ENCODE assay signal across 22 cellular contexts in the genomic region with DNA sequence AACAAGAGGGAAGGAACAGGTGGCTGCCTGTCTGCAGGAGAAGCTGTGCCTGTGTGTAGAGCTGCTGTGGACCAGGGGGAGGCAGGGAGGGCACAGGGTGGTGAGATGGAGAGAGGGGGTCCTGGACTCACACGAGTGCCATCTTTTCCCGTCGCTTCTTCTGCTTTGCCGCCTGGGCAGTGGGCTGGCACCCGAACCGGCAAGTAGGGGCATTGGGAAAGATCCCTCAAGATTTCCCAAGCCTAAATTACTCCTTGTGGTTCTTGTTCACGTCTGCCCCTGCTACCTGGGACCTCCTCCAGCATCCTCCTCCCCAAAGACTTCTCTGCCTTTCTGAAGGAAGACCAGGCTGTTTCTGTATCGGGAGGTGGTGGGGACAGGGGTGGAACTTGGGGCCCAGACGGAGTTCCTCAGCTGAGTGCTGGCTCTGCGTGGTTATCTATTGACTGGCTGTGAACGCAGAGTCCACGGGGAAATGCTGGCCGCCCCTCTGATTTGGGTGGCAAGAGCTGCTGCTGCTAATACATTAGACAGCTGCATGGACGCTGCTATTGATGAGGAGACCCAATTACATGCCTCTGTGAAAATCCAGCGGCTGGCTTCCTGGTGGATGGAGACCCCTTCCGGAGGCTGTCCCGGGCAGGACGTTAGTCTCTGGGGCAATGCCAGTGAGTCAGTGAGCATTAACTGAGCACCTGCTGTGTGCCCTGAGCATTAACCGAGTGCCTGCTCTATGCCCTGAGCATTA.
"Had no signal": no experiment of that assay in that cellular context is flagged by ENCODE, and none has a peak within 500 bp of the region (broad histone marks: within the 10 kb centered on the region; RNA-seq: fewer than 3 reads in every experiment).

No MANE protein-coding gene starts in this region.

- H3K4me2 ChIP-seq: SK-N-SH had no signal

- H3K36me3 ChIP-seq: gastrocnemius medialis, heart left ventricle had no signal

- H3K4me3 ChIP-seq: body of pancreas, gastrocnemius medialis, heart left ventricle, testis had no signal

- FAIRE-seq: colon, TTC549 had no signal

- H3K9me3 ChIP-seq: body of pancreas, gastrocnemius medialis, heart left ventricle, neutrophil, SK-N-SH, testis had no signal

- H3K27ac Mint-ChIP-seq: activated CD4-positive, alpha-beta memory T cell treated with anti-CD3 and anti-CD28 coated beads, Interleukin-2, amount 10 ng/mL, durations not matched to agents 7 days and 5 days; activated CD8-positive, alpha-beta memory T cell treated with anti-CD3 and anti-CD28 coated beads, Interleukin-2, amount 10 ng/mL, durations not matched to agents 7 days and 5 days; activated naive CD8-positive, alpha-beta T cell treated with anti-CD3 and anti-CD28 coated beads for 36 hours; stimulated activated naive CD8-positive, alpha-beta T cell treated with anti-CD3 and anti-CD28 coated beads, Interleukin-15, amount 100 ng/mL, for 72 hours; T-helper 2 cell treated with Interferon-gamma antibody and Interleukin-4, amounts not matched to agents 5 μg/mL and 100 μg/mL, for 36 hours; type B pancreatic cell had no signal

- H3K36me3 Mint-ChIP-seq: activated CD8-positive, alpha-beta memory T cell treated with anti-CD3 and anti-CD28 coated beads, Interleukin-2, amount 10 ng/mL, durations not matched to agents 7 days and 5 days; activated naive CD8-positive, alpha-beta T cell treated with anti-CD3 and anti-CD28 coated beads for 36 hours; type B pancreatic cell had no signal

- ATAC-seq: activated CD8-positive, alpha-beta memory T cell treated with anti-CD3 and anti-CD28 coated beads, Interleukin-2, amount 10 ng/mL, durations not matched to agents 7 days and 5 days; naive thymus-derived CD4-positive, alpha-beta T cell; stimulated activated naive CD8-positive, alpha-beta T cell treated with anti-CD3 and anti-CD28 coated beads, Interleukin-15, amount 100 ng/mL, for 72 hours had no signal

- DNase-seq: activated CD4-positive, alpha-beta memory T cell treated with anti-CD3 and anti-CD28 coated beads, Interleukin-2, amount 10 ng/mL, durations not matched to agents 7 days and 5 days; activated CD4-positive, alpha-beta T cell treated with anti-CD3 and anti-CD28 coated beads for 4 hours; activated CD8-positive, alpha-beta memory T cell treated with anti-CD3 and anti-CD28 coated beads, Interleukin-2, amount 10 ng/mL, durations not matched to agents 7 days and 5 days; activated naive CD4-positive, alpha-beta T cell; activated naive CD8-positive, alpha-beta T cell treated with anti-CD3 and anti-CD28 coated beads for 36 hours; amniotic stem cell; caudate nucleus; kidney glomerular epithelial cell; naive thymus-derived CD4-positive, alpha-beta T cell; SK-N-SH; stimulated activated CD4-positive, alpha-beta T cell treated with anti-CD3 and anti-CD28 coated beads, Interleukin-12 subunit alpha, Interleukin-12 subunit beta, amount 100 ng/mL, for 4 hours; stimulated activated CD4-positive, alpha-beta T cell treated with anti-CD3 and anti-CD28 coated beads, Interleukin-1b, Interleukin-23, amount 100 ng/mL, for 48 hours; stimulated activated naive CD8-positive, alpha-beta T cell treated with anti-CD3 and anti-CD28 coated beads, Interleukin-15, amount 100 ng/mL, for 72 hours; testis had no signal

- H3K9me3 Mint-ChIP-seq: activated CD4-positive, alpha-beta memory T cell treated with anti-CD3 and anti-CD28 coated beads, Interleukin-2, amount 10 ng/mL, durations not matched to agents 7 days and 5 days; activated naive CD8-positive, alpha-beta T cell treated with anti-CD3 and anti-CD28 coated beads for 36 hours; stimulated activated naive CD8-positive, alpha-beta T cell treated with anti-CD3 and anti-CD28 coated beads, Interleukin-15, amount 100 ng/mL, for 72 hours; T-helper 2 cell treated with Interferon-gamma antibody and Interleukin-4, amounts not matched to agents 5 μg/mL and 100 μg/mL, for 36 hours; type B pancreatic cell had no signal

- H3K27me3 Mint-ChIP-seq: activated CD8-positive, alpha-beta memory T cell treated with anti-CD3 and anti-CD28 coated beads, Interleukin-2, amount 10 ng/mL, durations not matched to agents 7 days and 5 days; activated naive CD8-positive, alpha-beta T cell treated with anti-CD3 and anti-CD28 coated beads for 36 hours; stimulated activated naive CD8-positive, alpha-beta T cell treated with anti-CD3 and anti-CD28 coated beads, Interleukin-15, amount 100 ng/mL, for 72 hours; type B pancreatic cell had no signal

- H3K4me3 Mint-ChIP-seq: activated CD4-positive, alpha-beta memory T cell treated with anti-CD3 and anti-CD28 coated beads, Interleukin-2, amount 10 ng/mL, durations not matched to agents 7 days and 5 days; activated CD8-positive, alpha-beta memory T cell treated with anti-CD3 and anti-CD28 coated beads, Interleukin-2, amount 10 ng/mL, durations not matched to agents 7 days and 5 days; activated naive CD8-positive, alpha-beta T cell treated with anti-CD3 and anti-CD28 coated beads for 36 hours; stimulated activated naive CD8-positive, alpha-beta T cell treated with anti-CD3 and anti-CD28 coated beads, Interleukin-15, amount 100 ng/mL, for 72 hours; T-helper 2 cell treated with Interferon-gamma antibody and Interleukin-4, amounts not matched to agents 5 μg/mL and 100 μg/mL, for 36 hours had no signal

- H3K4me1 ChIP-seq: body of pancreas, gastrocnemius medialis, testis had no signal

- H3K27ac ChIP-seq: gastrocnemius medialis, heart left ventricle, neutrophil, testis had no signal

- H3K27me3 ChIP-seq: body of pancreas, gastrocnemius medialis, heart left ventricle, neutrophil, testis had no signal
